In the genomic region with DNA sequence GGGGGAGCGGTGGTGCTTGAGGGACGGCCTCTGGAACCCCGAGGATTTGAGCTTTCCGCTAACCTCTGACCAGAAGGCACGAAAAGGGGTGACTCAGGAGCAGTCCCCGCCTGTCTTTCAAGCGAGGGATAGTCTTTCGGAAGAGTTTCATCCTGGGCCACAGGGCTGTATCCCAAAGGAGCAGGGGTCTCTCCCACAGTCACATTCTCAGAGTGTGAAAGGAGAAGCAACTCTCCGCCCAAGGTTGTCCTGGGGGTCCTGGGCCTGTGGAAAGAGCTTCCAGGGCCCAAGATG, we compare ENCODE assay signal across 8 cellular contexts. TPM values are rescaled to one million over a fixed set of nuclear protein-coding genes. Genes with fewer than 3 reads are reported as not detected.
A peak's percentile ranks its signal among the peaks of the same experiment; 100 is the strongest.
DNase-seq lines count a peak whose midpoint lies in the region; ATAC-seq and TF ChIP-seq lines count a peak whose summit lies in the region.

No MANE protein-coding gene starts in this region.

- peaks cover 26% of the 10 kb centered on the region for H3K4me1 Mint-ChIP-seq in activated T-cell treated with anti-CD3 and anti-CD28 coated beads, Interleukin-2, amount 50 U/mL, for 72 hours (ENCODE audit: low read depth)

- H3K4me3 ChIP-seq in astrocyte of the spinal cord (ENCODE audit: low read depth, low read length) (peak overlapping the region; percentile 46), lower lobe of right lung (peak overlapping the region; percentile 64), tibial artery (peak overlapping the region; percentile 72 to 81)

- in situ Hi-C loops in astrocyte of the spinal cord (cut with HindIII; ENCODE audit: low sequenced_read_pairs), result no loop called here

- no peak overlapping the region for H3K27ac Mint-ChIP-seq in activated T-cell treated with anti-CD3 and anti-CD28 coated beads, Interleukin-2, amount 50 U/mL, for 72 hours

- peak overlapping the region; percentile 69 to 97 for H3K4me3 Mint-ChIP-seq in activated T-cell treated with anti-CD3 and anti-CD28 coated beads, Interleukin-2, amount 50 U/mL, for 72 hours

- intact Hi-C loops in lower lobe of right lung (cut with DNase I), result no loop called here
- intact Hi-C loops in tibial artery (cut with DNase I; ENCODE audit: low total_unique reads), result loop anchor here (5.0 kb wide), 3 partner anchors 35 to 115 kb away; partner anchors contain the start of genes PARP3 and RRP9

- TF ChIP-seq CTCF in astrocyte of the spinal cord (IDR thresholded peaks at IDR 0.05; ENCODE audit: low read depth, low read length) (no peak), lower lobe of right lung (IDR thresholded peaks at IDR 0.05) (no peak), tibial artery (IDR thresholded peaks at IDR 0.05) (no peak)

- ATAC-seq in activated T-cell treated with anti-CD3 and anti-CD28 coated beads, Interleukin-2, amount 50 U/mL, for 72 hours (replicated peaks in 1 of 2), result no peak
- no peak for ATAC-seq in lower lobe of right lung
- ATAC-seq in GM21526 (IDR thresholded peaks at IDR 0.05; ENCODE audit: low FRiP score, unreplicated experiment), result no peak
- no peak for ATAC-seq in GM18868 (IDR thresholded peaks at IDR 0.05; ENCODE audit: unreplicated experiment)

- no peak for DNase-seq in activated T-cell treated with anti-CD3 and anti-CD28 coated beads, Interleukin-2, amount 50 U/mL, for 72 hours
- DNase-seq in activated T-cell treated with anti-CD3 and anti-CD28 coated beads, Interleukin-2, amount 50 U/mL, for 1 hour, result no peak
- DNase-seq in astrocyte of the spinal cord (ENCODE audit: low read depth, low spot score), result no peak
- no peak for DNase-seq in lower lobe of right lung
- no peak for DNase-seq in tibial artery
- DNase-seq in AG20443 (ENCODE audit: low spot score), result no peak

- H3K9me3 Mint-ChIP-seq in activated T-cell treated with anti-CD3 and anti-CD28 coated beads, Interleukin-2, amount 50 U/mL, for 72 hours, result no peaks in the 10 kb centered on the region

- H3K9me3 ChIP-seq in lower lobe of right lung (no peaks in the 10 kb centered on the region), tibial artery (no peaks in the 10 kb centered on the region)

- no peaks in the 10 kb centered on the region for H3K27me3 Mint-ChIP-seq in activated T-cell treated with anti-CD3 and anti-CD28 coated beads, Interleukin-2, amount 50 U/mL, for 72 hours (ENCODE audit: low read depth)

- H3K27me3 ChIP-seq in lower lobe of right lung (ENCODE audit: low read depth), result no peaks in the 10 kb centered on the region
- H3K27me3 ChIP-seq in tibial artery, result no peaks in the 10 kb centered on the region

- H3K4me1 ChIP-seq in lower lobe of right lung (peaks cover 44% of the 10 kb centered on the region), tibial artery (peaks cover 5 to 43% (median 30%) of the 10 kb centered on the region in 4 donors)

- H3K27ac ChIP-seq in lower lobe of right lung, result peak overlapping the region; percentile 90
- peak overlapping the region; percentile 83 to 86 for H3K27ac ChIP-seq in tibial artery

- no peaks in the 10 kb centered on the region for H3K36me3 Mint-ChIP-seq in activated T-cell treated with anti-CD3 and anti-CD28 coated beads, Interleukin-2, amount 50 U/mL, for 72 hours (ENCODE audit: insufficient read depth in 2 of 2)

- H3K36me3 ChIP-seq in lower lobe of right lung, result peaks cover 15% of the 10 kb centered on the region
- H3K36me3 ChIP-seq in tibial artery, result peaks cover 0 to 12% (median 9%) of the 10 kb centered on the region in 3 donors

RNA-seq across cellular contexts. Expression of gene DUSP7, which starts 1.4 kb away (rescaled TPM):
- 10 to 100 TPM; 12.8 to 15.7 TPM for total RNA-seq in activated T-cell treated with anti-CD3 and anti-CD28 coated beads, Interleukin-2, amount 50 U/mL, for 72 hours
- 28.8 TPM for total RNA-seq in lower lobe of right lung
